ENCODE assay signal across 17 cellular contexts in genomic region chr3:81580399-81580798, GRCh38.
DNase-seq lines count a peak whose midpoint lies in the region; ATAC-seq and TF ChIP-seq lines count a peak whose summit lies in the region.
"Had no signal": no experiment of that assay in that cellular context is flagged by ENCODE, and none has a peak within 500 bp of the region (broad histone marks: within the 10 kb centered on the region; RNA-seq: fewer than 3 reads in every experiment).

No MANE protein-coding gene starts in this region.

- peaks cover 12% of the 10 kb centered on the region for H3K4me1 Mint-ChIP-seq in neural crest cell
- no peaks in the 10 kb centered on the region for H3K4me1 Mint-ChIP-seq in activated CD4-positive, alpha-beta T cell treated with anti-CD3 and anti-CD28 coated beads, Interleukin-2, amount 10 ng/mL, durations not matched to agents 24 days and 14 days
- H3K4me1 Mint-ChIP-seq: B cell; CD4-positive, alpha-beta memory T cell had no signal

- no peak overlapping the region for H3K27ac ChIP-seq in colonic mucosa
- H3K27ac ChIP-seq: KMS-11 had no signal

- no peak overlapping the region for H3K4me3 Mint-ChIP-seq in neural crest cell
- H3K4me3 Mint-ChIP-seq in activated CD4-positive, alpha-beta T cell treated with anti-CD3 and anti-CD28 coated beads, Interleukin-2, amount 10 ng/mL, durations not matched to agents 24 days and 14 days = no peak overlapping the region
- H3K4me3 Mint-ChIP-seq: B cell; CD4-positive, alpha-beta memory T cell had no signal

- no peak for TF ChIP-seq CTCF in neural crest cell (conservative IDR thresholded peaks at IDR 0.05)
- TF ChIP-seq CTCF in colonic mucosa (IDR thresholded peaks at IDR 0.05) = no peak

- H3K4me3 ChIP-seq in colonic mucosa = no peak overlapping the region

- H3K27me3 ChIP-seq in colonic mucosa = no peaks in the 10 kb centered on the region

- peak overlapping the region; percentile 36 for H3K27ac Mint-ChIP-seq in neural crest cell (ENCODE audit: unreplicated experiment)
- no peak overlapping the region for H3K27ac Mint-ChIP-seq in activated CD4-positive, alpha-beta T cell treated with anti-CD3 and anti-CD28 coated beads, Interleukin-2, amount 10 ng/mL, durations not matched to agents 24 days and 14 days
- H3K27ac Mint-ChIP-seq: B cell had no signal

- intact Hi-C loops in left ventricle myocardium superior (cut with micrococcal nuclease) (no loop called here), colonic mucosa (cut with DNase I) (loop anchor here (5.0 kb wide), 1 partner anchor 62 kb away; no protein-coding TSS in a partner anchor)
- intact Hi-C loops in activated CD4-positive, alpha-beta T cell treated with anti-CD3 and anti-CD28 coated beads, Interleukin-2, amount 10 ng/mL, durations not matched to agents 24 days and 14 days (cut with micrococcal nuclease) = loop anchor here (10.0 kb wide), 1 partner anchor 554 kb away; no protein-coding TSS in a partner anchor

- H3K9ac ChIP-seq in colonic mucosa (ENCODE audit: low read depth in 2 of 2, low read length in 2 of 2) = no peak overlapping the region
- H3K9ac ChIP-seq: KMS-11 had no signal

- H3K4me1 ChIP-seq in colonic mucosa = no peaks in the 10 kb centered on the region

- no peaks in the 10 kb centered on the region for H3K36me3 ChIP-seq in colonic mucosa

- peak; percentile 25 for DNase-seq in G401 (ENCODE audit: low spot score)
- DNase-seq in NCI-H2227 treated with DMSO at 0.1 percent for 48 hours (lab: John Stamatoyannopoulos, UW) = peak; percentile 71
- DNase-seq in left ventricle myocardium superior = no peak
- no peak for DNase-seq in neural crest cell (ENCODE audit: low read depth, low spot score)
- DNase-seq in activated effector memory CD4-positive, alpha-beta T cell treated with anti-CD3 and anti-CD28 coated beads, Interleukin-2, amount 50 U/mL, for 16 hours = no peak
- no peak for DNase-seq in activated CD4-positive, alpha-beta T cell treated with anti-CD3 and anti-CD28 coated beads, Interleukin-2, amount 10 ng/mL, durations not matched to agents 24 days and 14 days
- no peak for DNase-seq in colonic mucosa
- DNase-seq: CD4-positive, alpha-beta memory T cell; H9; NCI-H1694; NCI-H2107; NCI-H446 treated with DMSO at 0.1 percent for 48 hours; NCI-H748 treated with DMSO at 0.1 percent for 48 hours; SHP77 had no signal

- H3K36me3 Mint-ChIP-seq in neural crest cell (ENCODE audit: low read depth) = no peaks in the 10 kb centered on the region
- peaks cover 2% of the 10 kb centered on the region for H3K36me3 Mint-ChIP-seq in activated CD4-positive, alpha-beta T cell treated with anti-CD3 and anti-CD28 coated beads, Interleukin-2, amount 10 ng/mL, durations not matched to agents 24 days and 14 days (ENCODE audit: low read depth)

- peak; percentile 50 for ATAC-seq in left ventricle myocardium superior
- ATAC-seq: Panc1 had no signal

- in situ Hi-C loops in G401 (cut with HindIII; ENCODE audit: low sequenced_read_pairs) = no loop called here

- H3K9me3 Mint-ChIP-seq in neural crest cell = no peaks in the 10 kb centered on the region
- no peaks in the 10 kb centered on the region for H3K9me3 Mint-ChIP-seq in activated CD4-positive, alpha-beta T cell treated with anti-CD3 and anti-CD28 coated beads, Interleukin-2, amount 10 ng/mL, durations not matched to agents 24 days and 14 days
- H3K9me3 Mint-ChIP-seq: CD4-positive, alpha-beta memory T cell; H9 had no signal

- no peaks in the 10 kb centered on the region for H3K9me3 ChIP-seq in colonic mucosa

- H3K27me3 Mint-ChIP-seq in neural crest cell (ENCODE audit: low read depth) = no peaks in the 10 kb centered on the region
- no peaks in the 10 kb centered on the region for H3K27me3 Mint-ChIP-seq in activated CD4-positive, alpha-beta T cell treated with anti-CD3 and anti-CD28 coated beads, Interleukin-2, amount 10 ng/mL, durations not matched to agents 24 days and 14 days
- H3K27me3 Mint-ChIP-seq: B cell; CD4-positive, alpha-beta memory T cell had no signal

Comparison
In these comparisons a context has a peak if more than half of its experiments do, and no peak if none do; other contexts are left out.
1. DNase-seq: peak in G401 (single experiment) and NCI-H2227 treated with DMSO at 0.1 percent for 48 hours (single experiment); none in left ventricle myocardium superior (single experiment), neural crest cell (single experiment), activated effector memory CD4-positive, alpha-beta T cell treated with anti-CD3 and anti-CD28 coated beads, Interleukin-2, amount 50 U/mL, for 16 hours (single experiment), activated CD4-positive, alpha-beta T cell treated with anti-CD3 and anti-CD28 coated beads, Interleukin-2, amount 10 ng/mL, durations not matched to agents 24 days and 14 days (single experiment) and colonic mucosa (single experiment).